In genomic region chr14:104227806-104228205, GRCh38 we compare ENCODE assay signal across 20 cellular contexts.
DNase-seq lines count a peak whose midpoint lies in the region; ATAC-seq and TF ChIP-seq lines count a peak whose summit lies in the region.
"Had no signal": no experiment of that assay in that cellular context is flagged by ENCODE, and none has a peak within 500 bp of the region (broad histone marks: within the 10 kb centered on the region; RNA-seq: fewer than 3 reads in every experiment).

No MANE protein-coding gene starts in this region.

- peaks cover 9% of the 10 kb centered on the region for H3K4me1 ChIP-seq in BE2C
- H3K4me1 ChIP-seq: foreskin keratinocyte had no signal

- no peaks in the 10 kb centered on the region for H3K36me3 Mint-ChIP-seq in activated naive CD8-positive, alpha-beta T cell treated with anti-CD3 and anti-CD28 coated beads, Interleukin-2, amount 50 U/mL, for 24 hours (ENCODE audit: low read depth)

- no peak overlapping the region for H3K4me3 Mint-ChIP-seq in activated naive CD8-positive, alpha-beta T cell treated with anti-CD3 and anti-CD28 coated beads, Interleukin-2, amount 50 U/mL, for 24 hours

- H3K36me3 ChIP-seq in BE2C: peaks cover 22% of the 10 kb centered on the region
- H3K36me3 ChIP-seq: tibial artery had no signal

- peaks cover 6% of the 10 kb centered on the region for H3K27me3 Mint-ChIP-seq in activated naive CD8-positive, alpha-beta T cell treated with anti-CD3 and anti-CD28 coated beads, Interleukin-2, amount 50 U/mL, for 24 hours

- H3K27me3 ChIP-seq in BE2C: no peaks in the 10 kb centered on the region
- H3K27me3 ChIP-seq: body of pancreas, foreskin keratinocyte had no signal

- H3K27ac Mint-ChIP-seq in activated naive CD8-positive, alpha-beta T cell treated with anti-CD3 and anti-CD28 coated beads, Interleukin-2, amount 50 U/mL, for 24 hours: peak overlapping the region; percentile 49

- no peak for TF ChIP-seq CTCF in BE2C (IDR thresholded peaks at IDR 0.05; ENCODE audit: low read depth, low read length)

- H3K9me3 ChIP-seq in BE2C: no peaks in the 10 kb centered on the region; the same call in 1 of the 2 replicates
- H3K9me3 ChIP-seq: body of pancreas had no signal

- peaks cover 6% of the 10 kb centered on the region for H3K9me3 Mint-ChIP-seq in activated naive CD8-positive, alpha-beta T cell treated with anti-CD3 and anti-CD28 coated beads, Interleukin-2, amount 50 U/mL, for 24 hours

- ATAC-seq in activated naive CD8-positive, alpha-beta T cell treated with anti-CD3 and anti-CD28 coated beads, Interleukin-2, amount 50 U/mL, for 24 hours: peak; percentile 85
- peak; percentile 80 for ATAC-seq in stimulated activated naive CD8-positive, alpha-beta T cell treated with anti-CD3 and anti-CD28 coated beads, Interleukin-15, Interleukin-2, amounts not matched to agents 100 U/mL and 50 U/mL, for 24 hours
- ATAC-seq: body of pancreas, foreskin keratinocyte had no signal

- peaks cover 14% of the 10 kb centered on the region for H3K4me1 Mint-ChIP-seq in activated naive CD8-positive, alpha-beta T cell treated with anti-CD3 and anti-CD28 coated beads, Interleukin-2, amount 50 U/mL, for 24 hours

- no peak overlapping the region for H3K4me3 ChIP-seq in BE2C (ENCODE audit: low read depth, low read length)
- H3K4me3 ChIP-seq: body of pancreas, coronary artery, tibial artery had no signal

- DNase-seq in stimulated activated CD4-positive, alpha-beta T cell treated with anti-CD3 and anti-CD28 coated beads, Interleukin-12 subunit alpha, Interleukin-12 subunit beta, amount 100 ng/mL, for 48 hours (ENCODE audit: low read depth in 2 of 3, low spot score in 1 of 3): peak in 2 of 3 donors; percentile 12 to 15
- no peak for DNase-seq in stimulated activated CD4-positive, alpha-beta T cell treated with anti-CD3 and anti-CD28 coated beads, Interleukin-4, amount 100 ng/mL, for 4 hours
- peak; percentile 59 for DNase-seq in NK-92 treated with Interleukin-12 subunit alpha and Interleukin-12 subunit beta, amount 100 ng/mL, for 24 hours (lab: John Stamatoyannopoulos, UW)
- peak; percentile 17 for DNase-seq in activated naive CD8-positive, alpha-beta T cell treated with anti-CD3 and anti-CD28 coated beads, Interleukin-2, amount 50 U/mL, for 24 hours
- peak; percentile 28 for DNase-seq in stimulated activated naive CD8-positive, alpha-beta T cell treated with anti-CD3 and anti-CD28 coated beads, Interleukin-15, Interleukin-2, amounts not matched to agents 100 U/mL and 50 U/mL, for 24 hours
- no peak for DNase-seq in NCI-H774 (lab: John Stamatoyannopoulos, UW)
- no peak for DNase-seq in GF-D8 (lab: John Stamatoyannopoulos, UW)
- DNase-seq in BE2C: no peak
- DNase-seq: activated gamma-delta T cell treated with Interleukin-2 at 50 U/mL for 16 hours, AML-193, body of pancreas, foreskin keratinocyte, GDM1, IMR-90, MV-4-11, NCI-H2081 treated with DMSO at 0.1 percent for 48 hours, NCI-H526, SIG-M5, tibial artery had no signal

Comparison
In these comparisons a context has a peak if more than half of its experiments do, and no peak if none do; other contexts are left out.
1. DNase-seq: peak in stimulated activated CD4-positive, alpha-beta T cell treated with anti-CD3 and anti-CD28 coated beads, Interleukin-12 subunit alpha, Interleukin-12 subunit beta, amount 100 ng/mL, for 48 hours (2 of 3), NK-92 treated with Interleukin-12 subunit alpha and Interleukin-12 subunit beta, amount 100 ng/mL, for 24 hours (single experiment), activated naive CD8-positive, alpha-beta T cell treated with anti-CD3 and anti-CD28 coated beads, Interleukin-2, amount 50 U/mL, for 24 hours (single experiment) and stimulated activated naive CD8-positive, alpha-beta T cell treated with anti-CD3 and anti-CD28 coated beads, Interleukin-15, Interleukin-2, amounts not matched to agents 100 U/mL and 50 U/mL, for 24 hours (single experiment); none in stimulated activated CD4-positive, alpha-beta T cell treated with anti-CD3 and anti-CD28 coated beads, Interleukin-4, amount 100 ng/mL, for 4 hours (0 of 2), NCI-H774 (single experiment), GF-D8 (single experiment) and BE2C (single experiment).